25 cellular contexts compared by ENCODE assay signal in the genomic region with DNA sequence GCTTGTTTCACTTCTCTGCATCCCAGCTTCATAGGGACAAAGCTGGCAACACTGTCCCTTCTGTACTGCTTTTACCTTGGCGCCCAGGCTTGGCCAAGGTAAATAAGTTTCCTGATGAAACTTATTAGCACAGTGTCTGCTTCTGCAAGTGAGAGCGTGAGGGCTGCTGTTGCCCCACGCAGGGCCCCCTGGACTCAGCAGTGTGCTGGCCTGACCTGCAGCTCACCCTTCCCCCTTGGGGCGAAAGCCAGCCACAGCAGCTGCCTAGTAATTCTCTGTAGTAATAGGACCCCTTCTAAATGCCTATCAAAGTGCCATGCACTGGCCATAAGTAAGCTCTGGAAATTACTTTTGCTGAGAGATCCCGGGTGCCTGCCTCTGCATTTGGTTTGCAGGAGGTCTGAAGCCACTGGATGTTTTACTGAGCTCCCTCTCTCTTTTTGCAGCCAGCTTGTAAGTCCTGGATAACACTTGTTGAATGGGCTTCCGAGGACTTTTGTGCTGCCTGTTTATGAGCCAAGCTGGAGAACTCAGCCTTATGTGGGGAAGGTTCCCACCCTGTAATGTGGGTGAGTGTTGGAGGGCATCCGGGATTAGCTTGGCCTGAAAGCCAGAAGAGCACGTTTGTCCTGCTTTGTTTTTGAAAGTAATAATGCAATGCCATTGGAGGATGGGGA.
DNase-seq lines count a peak whose midpoint lies in the region; ATAC-seq and TF ChIP-seq lines count a peak whose summit lies in the region.
"Had no signal": no experiment of that assay in that cellular context is flagged by ENCODE, and none has a peak within 500 bp of the region (broad histone marks: within the 10 kb centered on the region; RNA-seq: fewer than 3 reads in every experiment).

No MANE protein-coding gene starts in this region.

- DNase-seq in WTC11 (ENCODE audit: low spot score) (peak; percentile 54), iPS-NIHi7 (ENCODE audit: extremely low spot score) (peak; percentile 44), retina (peak; percentile 61), NCI-H526 treated with DMSO at 0.1 percent for 48 hours (lab: John Stamatoyannopoulos, UW) (no peak), amniotic stem cell (lab: John Stamatoyannopoulos, UW) (no peak), prostate gland (ENCODE audit: low spot score) (no peak), sigmoid colon (no peak)
- DNase-seq: activated CD4-positive, alpha-beta T cell treated with anti-CD3 and anti-CD28 coated beads for 4 hours; activated naive CD4-positive, alpha-beta T cell treated with anti-CD3 and anti-CD28 coated beads, Interleukin-2, amount 50 U/mL, for 16 hours; activated T-cell treated with anti-CD3 and anti-CD28 coated beads, Interleukin-2, amount 50 U/mL, for 72 hours; CD4-positive, CD25-positive, alpha-beta regulatory T cell; DMS 273 treated with DMSO at 0.1 percent for 48 hours; effector memory CD8-positive, alpha-beta T cell; GF-D8; left ventricle myocardium inferior; NCI-H1930; NCI-H446; occipital lobe had no signal

- H3K9me3 Mint-ChIP-seq in WTC11, result no peaks in the 10 kb centered on the region

- no peak for TF ChIP-seq EP300 in sigmoid colon (IDR thresholded peaks at IDR 0.05)

- no peaks in the 10 kb centered on the region for H3K27me3 ChIP-seq in prostate gland (replicated peaks; ENCODE audit: insufficient read depth)
- no peaks in the 10 kb centered on the region for H3K27me3 ChIP-seq in sigmoid colon

- intact Hi-C loops in prostate gland (cut with DNase I), result no loop called here
- intact Hi-C loops in sigmoid colon (cut with DNase I), result no loop called here

- WGBS in prostate gland, result 23% methylated on average over 8 of the region's 8 CpGs
- WGBS in sigmoid colon, 2 donors, result 37 to 50% methylated on average over 8 of the region's 8 CpGs

- H3K36me3 Mint-ChIP-seq in WTC11, result no peaks in the 10 kb centered on the region
- H3K36me3 Mint-ChIP-seq: CD4-positive, CD25-positive, alpha-beta regulatory T cell; stimulated activated effector memory CD8-positive, alpha-beta T cell treated with anti-CD3 and anti-CD28 coated beads, Interleukin-12 subunit alpha, Interleukin-12 subunit beta, amount 100 ng/mL, for 72 hours had no signal

- no peaks in the 10 kb centered on the region for H3K27me3 Mint-ChIP-seq in WTC11 (ENCODE audit: low read depth)
- H3K27me3 Mint-ChIP-seq: CD4-positive, CD25-positive, alpha-beta regulatory T cell had no signal

- peaks cover 9% of the 10 kb centered on the region; the same call in 1 of the 2 replicates for H3K4me1 Mint-ChIP-seq in WTC11
- H3K4me1 Mint-ChIP-seq: CD4-positive, CD25-positive, alpha-beta regulatory T cell; stimulated activated effector memory CD8-positive, alpha-beta T cell treated with anti-CD3 and anti-CD28 coated beads, Interleukin-12 subunit alpha, Interleukin-12 subunit beta, amount 100 ng/mL, for 72 hours had no signal

- H3K4me3 ChIP-seq in HEK293 (ENCODE audit: low read depth, low read length) (no peak overlapping the region), prostate gland (no peak overlapping the region), sigmoid colon (no peak overlapping the region)
- H3K4me3 ChIP-seq: left ventricle myocardium inferior, mucosa of descending colon, thoracic aorta had no signal

- CTCF ChIA-PET in HEK293 (lab: Yijun Ruan, JAX) (interaction anchor here (0.9 kb wide), 1 partner anchor 43 kb away, joined by 3 read pairs; no protein-coding TSS in a partner anchor), WTC11 (lab: Charles Lee) (interaction anchor here (0.6 to 2.7 kb wide), 14 partner anchors 18 to 677 kb away, joined by 3 to 15 read pairs (median 4); no protein-coding TSS in a partner anchor)

- no peak overlapping the region for H3K4me3 Mint-ChIP-seq in WTC11
- H3K4me3 Mint-ChIP-seq: activated T-cell treated with anti-CD3 and anti-CD28 coated beads, Interleukin-2, amount 50 U/mL, for 72 hours; CD4-positive, CD25-positive, alpha-beta regulatory T cell; effector memory CD8-positive, alpha-beta T cell; stimulated activated effector memory CD8-positive, alpha-beta T cell treated with anti-CD3 and anti-CD28 coated beads, Interleukin-12 subunit alpha, Interleukin-12 subunit beta, amount 100 ng/mL, for 72 hours had no signal

- TF ChIP-seq CTCF in HEK293 (tag by site-specific recombination; IDR thresholded peaks at IDR 0.05) (no peak), WTC11 (IDR thresholded peaks at IDR 0.05) (0 out of 2 replicates have a peak, but pooled peaks have one; percentile 15), prostate gland (IDR thresholded peaks at IDR 0.05) (no peak), sigmoid colon (IDR thresholded peaks at IDR 0.05) (no peak)

- H3K27ac Mint-ChIP-seq in WTC11, result no peak overlapping the region
- H3K27ac Mint-ChIP-seq: activated T-cell treated with anti-CD3 and anti-CD28 coated beads, Interleukin-2, amount 50 U/mL, for 72 hours; CD4-positive, CD25-positive, alpha-beta regulatory T cell; effector memory CD8-positive, alpha-beta T cell; stimulated activated effector memory CD8-positive, alpha-beta T cell treated with anti-CD3 and anti-CD28 coated beads, Interleukin-12 subunit alpha, Interleukin-12 subunit beta, amount 100 ng/mL, for 72 hours had no signal

- POLR2A ChIA-PET in HEK293 (lab: Yijun Ruan, JAX) (no interaction called here), WTC11 (lab: Charles Lee) (no interaction called here)

- H3K9me3 ChIP-seq in HEK293 (ENCODE audit: control insufficient read depth, insufficient read depth, low read depth, low read length), result no peaks in the 10 kb centered on the region
- H3K9me3 ChIP-seq in prostate gland, result no peaks in the 10 kb centered on the region
- no peaks in the 10 kb centered on the region for H3K9me3 ChIP-seq in sigmoid colon
- H3K9me3 ChIP-seq: left ventricle myocardium inferior, mucosa of descending colon, thoracic aorta had no signal

- peaks cover 5% of the 10 kb centered on the region for H3K4me1 ChIP-seq in HEK293 (ENCODE audit: control insufficient read depth, insufficient read depth, low read length)
- H3K4me1 ChIP-seq in prostate gland (replicated peaks), result no peaks in the 10 kb centered on the region
- peaks cover 0 to 43% (median 25%) of the 10 kb centered on the region in 4 donors for H3K4me1 ChIP-seq in sigmoid colon

- no peak for TF ChIP-seq POLR2A in prostate gland (IDR thresholded peaks at IDR 0.05)
- TF ChIP-seq POLR2A in sigmoid colon (IDR thresholded peaks at IDR 0.05), result no peak

- H3K27ac ChIP-seq in HEK293 (ENCODE audit: extremely low read depth, low read depth, low read length), result no peak overlapping the region
- H3K27ac ChIP-seq in prostate gland, result no peak overlapping the region
- peak overlapping the region in 2 of 4 donors; percentile 7 to 14 for H3K27ac ChIP-seq in sigmoid colon
- H3K27ac ChIP-seq: KMS-11, left ventricle myocardium inferior, RWPE1, thoracic aorta had no signal

- ATAC-seq in WTC11, result peak; percentile 93
- ATAC-seq: activated T-cell treated with anti-CD3 and anti-CD28 coated beads, Interleukin-2, amount 50 U/mL, for 72 hours; effector memory CD8-positive, alpha-beta T cell; mucosa of descending colon; right cardiac atrium; stimulated activated effector memory CD8-positive, alpha-beta T cell treated with anti-CD3 and anti-CD28 coated beads, Interleukin-12 subunit alpha, Interleukin-12 subunit beta, amount 100 ng/mL, for 72 hours had no signal

- no peaks in the 10 kb centered on the region for H3K36me3 ChIP-seq in HEK293 (ENCODE audit: control insufficient read depth in 2 of 2, insufficient read depth in 1 of 2, low read length in 2 of 2)
- H3K36me3 ChIP-seq in prostate gland, result no peaks in the 10 kb centered on the region
- H3K36me3 ChIP-seq in sigmoid colon, result no peaks in the 10 kb centered on the region
- H3K36me3 ChIP-seq: left ventricle myocardium inferior, thoracic aorta had no signal

TF ChIP-seq in HEK293, 187 proteins besides CTCF, POLR2A, EP300 and RAD21 (continues in another document):
- TF ChIP-seq ZNF404 (tag by site-specific recombination; IDR thresholded peaks at IDR 0.05) (no peak), ZNF214 (tag by site-specific recombination; IDR thresholded peaks at IDR 0.05; ENCODE audit: borderline replicate concordance) (no peak), ZNF335 (tag by site-specific recombination; conservative IDR thresholded peaks at IDR 0.05) (peak; percentile 22; the same call in 1 of the 2 replicates), ZNF544 (tag by site-specific recombination; IDR thresholded peaks at IDR 0.05) (no peak), SCRT1 (tag by site-specific recombination; IDR thresholded peaks at IDR 0.05; ENCODE audit: borderline replicate concordance) (peak; percentile 84), PRDM1 (tag by site-specific recombination; IDR thresholded peaks at IDR 0.05) (no peak)
- TF ChIP-seq, protein P1, sequence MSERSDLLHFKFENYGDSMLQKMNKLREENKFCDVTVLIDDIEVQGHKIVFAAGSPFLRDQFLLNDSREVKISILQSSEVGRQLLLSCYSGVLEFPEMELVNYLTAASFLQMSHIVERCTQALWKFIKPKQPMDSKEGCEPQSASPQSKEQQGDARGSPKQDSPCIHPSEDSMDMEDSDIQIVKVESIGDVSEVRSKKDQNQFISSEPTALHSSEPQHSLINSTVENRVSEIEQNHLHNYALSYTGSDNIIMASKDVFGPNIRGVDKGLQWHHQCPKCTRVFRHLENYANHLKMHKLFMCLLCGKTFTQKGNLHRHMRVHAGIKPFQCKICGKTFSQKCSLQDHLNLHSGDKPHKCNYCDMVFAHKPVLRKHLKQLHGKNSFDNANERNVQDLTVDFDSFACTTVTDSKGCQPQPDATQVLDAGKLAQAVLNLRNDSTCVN (tag by site-specific recombination; optimal IDR thresholded peaks at IDR 0.05), result no peak

TF ChIP-seq in WTC11, 78 proteins besides CTCF, POLR2A, EP300 and RAD21 (continues in another document):
- TF ChIP-seq, protein P2, sequence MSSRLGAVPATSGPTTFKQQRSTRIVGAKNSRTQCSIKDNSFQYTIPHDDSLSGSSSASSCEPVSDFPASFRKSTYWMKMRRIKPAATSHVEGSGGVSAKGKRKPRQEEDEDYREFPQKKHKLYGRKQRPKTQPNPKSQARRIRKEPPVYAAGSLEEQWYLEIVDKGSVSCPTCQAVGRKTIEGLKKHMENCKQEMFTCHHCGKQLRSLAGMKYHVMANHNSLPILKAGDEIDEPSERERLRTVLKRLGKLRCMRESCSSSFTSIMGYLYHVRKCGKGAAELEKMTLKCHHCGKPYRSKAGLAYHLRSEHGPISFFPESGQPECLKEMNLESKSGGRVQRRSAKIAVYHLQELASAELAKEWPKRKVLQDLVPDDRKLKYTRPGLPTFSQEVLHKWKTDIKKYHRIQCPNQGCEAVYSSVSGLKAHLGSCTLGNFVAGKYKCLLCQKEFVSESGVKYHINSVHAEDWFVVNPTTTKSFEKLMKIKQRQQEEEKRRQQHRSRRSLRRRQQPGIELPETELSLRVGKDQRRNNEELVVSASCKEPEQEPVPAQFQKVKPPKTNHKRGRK (CRISPR knock-in tag; IDR thresholded peaks at IDR 0.05; ENCODE audit: borderline replicate concordance), result no peak
- TF ChIP-seq TCF7 (CRISPR knock-in tag; IDR thresholded peaks at IDR 0.05; ENCODE audit: low read depth), result no peak

Comparison
In these comparisons a context has a peak if more than half of its experiments do, and no peak if none do; other contexts are left out.
1. DNase-seq: peak in WTC11 (single experiment), iPS-NIHi7 (single experiment) and retina (single experiment); none in NCI-H526 treated with DMSO at 0.1 percent for 48 hours (single experiment), amniotic stem cell (single experiment), prostate gland (single experiment) and sigmoid colon (single experiment).